1 cellular context compared by ENCODE assay signal in the genomic region with DNA sequence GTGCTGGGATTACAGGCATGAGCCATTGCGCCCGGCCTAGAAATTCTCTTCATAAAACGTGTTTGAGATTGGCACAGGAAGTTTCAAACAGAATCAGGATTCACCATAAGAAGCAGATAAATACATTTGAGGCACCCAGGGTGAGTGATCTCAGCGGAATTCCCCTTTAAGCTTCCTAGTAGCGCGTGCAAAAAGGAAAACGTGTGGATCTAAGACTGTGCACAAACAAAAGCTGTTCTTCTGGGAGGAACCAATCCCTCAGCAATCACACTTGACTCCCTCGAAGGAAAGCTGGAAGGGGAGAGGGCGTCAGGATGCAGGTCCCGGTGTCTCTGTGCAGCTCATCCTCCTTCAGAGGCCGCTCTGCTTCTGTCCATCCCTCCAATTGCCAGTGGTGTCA.
TF ChIP-seq lines count a peak whose summit lies in the region.

No MANE protein-coding gene starts in this region.

TF ChIP-seq in H1, 55 proteins besides CTCF, POLR2A, EP300 and RAD21:
- no peak for TF ChIP-seq GTF2F1 (IDR thresholded peaks at IDR 0.05; ENCODE audit: borderline replicate concordance, low read depth, low read length)
- no peak for TF ChIP-seq JUN (IDR thresholded peaks at IDR 0.05; ENCODE audit: low read depth, low read length)
